ENCODE assay signal across 8 cellular contexts in the genomic region with DNA sequence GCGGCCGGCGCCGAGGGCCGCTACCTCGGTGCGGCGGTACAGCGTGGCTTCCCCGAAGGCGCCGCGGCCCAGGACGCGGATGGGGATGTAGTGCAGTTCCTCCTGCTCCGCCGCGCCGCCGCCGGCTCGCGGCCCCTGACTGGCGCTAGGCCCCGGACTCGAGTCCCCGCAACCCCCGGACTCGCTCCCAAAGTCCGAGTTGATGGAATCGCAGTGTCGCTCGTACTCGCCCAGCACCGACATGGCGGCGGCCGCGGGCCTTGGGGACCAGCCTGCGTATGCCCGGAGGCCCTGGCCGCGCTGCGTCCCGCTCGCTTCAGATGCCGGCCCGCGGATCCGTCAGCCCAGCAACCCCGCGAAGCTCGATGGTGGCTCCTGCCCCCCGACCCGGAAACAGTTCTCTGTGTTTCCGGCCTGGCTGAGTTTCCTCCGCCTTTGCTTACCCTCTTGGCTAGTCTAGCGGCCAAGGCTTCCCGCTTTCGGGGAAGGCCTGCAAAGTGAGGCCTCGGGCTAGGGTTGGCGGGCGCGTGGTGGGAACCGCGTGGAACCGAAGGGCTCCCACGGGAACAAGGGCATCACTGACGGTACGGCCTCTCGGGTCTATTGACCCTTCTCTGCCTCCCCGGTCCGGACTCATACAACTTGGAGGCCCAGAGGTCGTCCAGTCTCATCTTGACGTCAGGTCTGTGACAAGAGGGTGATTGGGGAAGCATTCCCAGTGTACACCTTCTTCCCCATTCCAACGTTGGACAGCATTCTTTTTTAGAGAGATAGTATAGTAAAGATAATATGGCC. TPM values are rescaled to one million over a fixed set of nuclear protein-coding genes. Genes with fewer than 3 reads are reported as not detected.
A peak's percentile ranks its signal among the peaks of the same experiment; 100 is the strongest.
DNase-seq lines count a peak whose midpoint lies in the region; ATAC-seq and TF ChIP-seq lines count a peak whose summit lies in the region.

A gene (minus strand): TSS at position 370 of the 795 bp plus-strand sequence. CDS start 127 bp downstream, at position 243.

- H3K36me3 Mint-ChIP-seq in activated T-helper 17 cell treated with anti-CD3 and anti-CD28 coated beads, Interleukin-2, amount 50 U/mL, for 72 hours (ENCODE audit: low read depth) = peaks cover 43% of the 10 kb centered on the region
- H3K36me3 Mint-ChIP-seq in natural killer cell treated with Interleukin-12 subunit alpha and Interleukin-12 subunit beta and Interleukin-15 and Interleukin-18, amount 100 ng/mL, for 72 hours = peaks cover 14% of the 10 kb centered on the region

- peak; percentile 81 for ATAC-seq in GM21825 (IDR thresholded peaks at IDR 0.05; ENCODE audit: unreplicated experiment)
- peak; percentile 97 for ATAC-seq in activated T-helper 17 cell treated with anti-CD3 and anti-CD28 coated beads, Interleukin-2, amount 50 U/mL, for 72 hours (replicated peaks)
- peak; percentile 97 to 98 for ATAC-seq in natural killer cell treated with Interleukin-12 subunit alpha and Interleukin-12 subunit beta and Interleukin-15 and Interleukin-18, amount 100 ng/mL, for 72 hours
- peak; percentile 95 for ATAC-seq in stimulated activated naive CD8-positive, alpha-beta T cell treated with anti-CD3 and anti-CD28 coated beads, Interleukin-15, Interleukin-2, amounts not matched to agents 100 U/mL and 50 U/mL, for 24 hours

- peak within 1 kb of the TSS; percentile 96 for H3K4me3 Mint-ChIP-seq in activated T-helper 17 cell treated with anti-CD3 and anti-CD28 coated beads, Interleukin-2, amount 50 U/mL, for 72 hours
- peak within 1 kb of the TSS; percentile 93 for H3K4me3 Mint-ChIP-seq in natural killer cell treated with Interleukin-12 subunit alpha and Interleukin-12 subunit beta and Interleukin-15 and Interleukin-18, amount 100 ng/mL, for 72 hours

- no peak for TF ChIP-seq CTCF in RWPE1 (conservative IDR thresholded peaks at IDR 0.05; ENCODE audit: low read depth)
- TF ChIP-seq CTCF in fibroblast of mammary gland (conservative IDR thresholded peaks at IDR 0.05; ENCODE audit: control insufficient read depth, insufficient read depth, low read depth, low read length) = no peak

- POLR2A ChIA-PET in RWPE1 (lab: Yijun Ruan, JAX; ENCODE audit: low non-redundant PET) = no interaction called here

- CTCF ChIA-PET in RWPE1 (lab: Yijun Ruan, JAX) = interaction anchor here (0.7 kb wide), 1 partner anchor 270 kb away, joined by 3 read pairs; no protein-coding TSS in a partner anchor

- H3K27ac ChIP-seq in RWPE1 = peak within 1 kb of the TSS; percentile 92

- peak; percentile 92 for DNase-seq in DMS79 treated with DMSO at 0.1 percent for 48 hours (lab: John Stamatoyannopoulos, UW)
- peak; percentile 85 for DNase-seq in LHCN-M2 (ENCODE audit: low read depth)
- peak; percentile 92 for DNase-seq in RWPE1 (ENCODE audit: low spot score)
- peak; percentile 84 for DNase-seq in fibroblast of mammary gland (ENCODE audit: low read depth)
- peak; percentile 92 for DNase-seq in natural killer cell treated with Interleukin-12 subunit alpha and Interleukin-12 subunit beta and Interleukin-15 and Interleukin-18, amount 100 ng/mL, for 72 hours (ENCODE audit: low spot score)
- DNase-seq in stimulated activated naive CD8-positive, alpha-beta T cell treated with anti-CD3 and anti-CD28 coated beads, Interleukin-15, Interleukin-2, amounts not matched to agents 100 U/mL and 50 U/mL, for 24 hours = peak; percentile 91

- H3K27ac Mint-ChIP-seq in activated T-helper 17 cell treated with anti-CD3 and anti-CD28 coated beads, Interleukin-2, amount 50 U/mL, for 72 hours = peak within 1 kb of the TSS; percentile 97
- peak within 1 kb of the TSS; percentile 90 to 95 for H3K27ac Mint-ChIP-seq in natural killer cell treated with Interleukin-12 subunit alpha and Interleukin-12 subunit beta and Interleukin-15 and Interleukin-18, amount 100 ng/mL, for 72 hours

- peak within 1 kb of the TSS; percentile 79 for H3K4me3 ChIP-seq in fibroblast of mammary gland (ENCODE audit: control insufficient read depth, low read depth, low read length)

- peaks cover 27% of the 10 kb centered on the region for H3K4me1 Mint-ChIP-seq in activated T-helper 17 cell treated with anti-CD3 and anti-CD28 coated beads, Interleukin-2, amount 50 U/mL, for 72 hours
- peaks cover 35% of the 10 kb centered on the region in 2 donors for H3K4me1 Mint-ChIP-seq in natural killer cell treated with Interleukin-12 subunit alpha and Interleukin-12 subunit beta and Interleukin-15 and Interleukin-18, amount 100 ng/mL, for 72 hours (ENCODE audit: low read depth in 2 of 2)

- no peaks in the 10 kb centered on the region for H3K9me3 Mint-ChIP-seq in activated T-helper 17 cell treated with anti-CD3 and anti-CD28 coated beads, Interleukin-2, amount 50 U/mL, for 72 hours
- no peaks in the 10 kb centered on the region for H3K9me3 Mint-ChIP-seq in natural killer cell treated with Interleukin-12 subunit alpha and Interleukin-12 subunit beta and Interleukin-15 and Interleukin-18, amount 100 ng/mL, for 72 hours

- no peaks in the 10 kb centered on the region for H3K27me3 Mint-ChIP-seq in activated T-helper 17 cell treated with anti-CD3 and anti-CD28 coated beads, Interleukin-2, amount 50 U/mL, for 72 hours
- no peaks in the 10 kb centered on the region for H3K27me3 Mint-ChIP-seq in natural killer cell treated with Interleukin-12 subunit alpha and Interleukin-12 subunit beta and Interleukin-15 and Interleukin-18, amount 100 ng/mL, for 72 hours

RNA-seq across cellular contexts. Expression of the gene that starts here (rescaled TPM):
- total RNA-seq in LHCN-M2 (2014; rRNA removed) = 37.9 and 38.7 TPM in 2 replicates
- 38.0 TPM for polyA plus RNA-seq in LHCN-M2 (2012)
- 10 to 100 TPM; 49.4 to 52.4 TPM for total RNA-seq in activated T-helper 17 cell treated with anti-CD3 and anti-CD28 coated beads, Interleukin-2, amount 50 U/mL, for 72 hours
- 10 to 100 TPM; 66.6 to 80.0 TPM for total RNA-seq in natural killer cell treated with Interleukin-12 subunit alpha and Interleukin-12 subunit beta and Interleukin-15 and Interleukin-18, amount 100 ng/mL, for 72 hours

Comparison
In these comparisons a context has a peak if more than half of its experiments do, and no peak if none do; other contexts are left out.
1. Peak in every context shown above with its lines: DNase-seq, ATAC-seq, H3K4me3 ChIP-seq and H3K27ac ChIP-seq.